ENCODE assay signal across 12 cellular contexts in genomic region chr16:4976079-4976478, GRCh38. TPM values are rescaled to one million over a fixed set of nuclear protein-coding genes. Genes with fewer than 3 reads are reported as not detected.
DNase-seq lines count a peak whose midpoint lies in the region; ATAC-seq and TF ChIP-seq lines count a peak whose summit lies in the region.
"Had no signal": no experiment of that assay in that cellular context is flagged by ENCODE, and none has a peak within 500 bp of the region (broad histone marks: within the 10 kb centered on the region; RNA-seq: fewer than 3 reads in every experiment).

No MANE protein-coding gene starts in this region.

- H3K27me3 Mint-ChIP-seq in dendritic cell treated with granulocyte-macrophage colony-stimulating factor and Interleukin-4, amounts not matched to agents 40 ng/mL and 50 ng/mL, for 4 days = peaks cover 33% of the 10 kb centered on the region

- intact Hi-C loops in dendritic cell treated with granulocyte-macrophage colony-stimulating factor and Interleukin-4, amounts not matched to agents 40 ng/mL and 50 ng/mL, for 4 days (cut with micrococcal nuclease) = loop anchor here (2.0 kb wide), 1 partner anchor 17 kb away; the partner anchor contains the start of gene SEC14L5

- no peak overlapping the region for H3K4me3 Mint-ChIP-seq in dendritic cell treated with granulocyte-macrophage colony-stimulating factor and Interleukin-4, amounts not matched to agents 40 ng/mL and 50 ng/mL, for 4 days
- H3K4me3 Mint-ChIP-seq: activated T-helper 1 cell treated with anti-CD3 and anti-CD28 coated beads, Interleukin-12 subunit alpha, Interleukin-12 subunit beta, Interleukin-2, Interleukin-4 antibody, amounts not matched to agents 30 ng/mL and 10 ng/mL and 1 ng/mL, durations not matched to agents 14 hours and 24 hours and 36 hours had no signal

- H3K4me1 Mint-ChIP-seq in dendritic cell treated with granulocyte-macrophage colony-stimulating factor and Interleukin-4, amounts not matched to agents 40 ng/mL and 50 ng/mL, for 4 days (ENCODE audit: low read depth) = peaks cover 28% of the 10 kb centered on the region

- peak overlapping the region; percentile 42 for H3K27ac Mint-ChIP-seq in dendritic cell treated with granulocyte-macrophage colony-stimulating factor and Interleukin-4, amounts not matched to agents 40 ng/mL and 50 ng/mL, for 4 days
- H3K27ac Mint-ChIP-seq: activated T-helper 1 cell treated with anti-CD3 and anti-CD28 coated beads, Interleukin-12 subunit alpha, Interleukin-12 subunit beta, Interleukin-2, Interleukin-4 antibody, amounts not matched to agents 30 ng/mL and 10 ng/mL and 1 ng/mL, durations not matched to agents 14 hours and 24 hours and 36 hours had no signal

- H3K9me3 Mint-ChIP-seq in dendritic cell treated with granulocyte-macrophage colony-stimulating factor and Interleukin-4, amounts not matched to agents 40 ng/mL and 50 ng/mL, for 4 days = no peaks in the 10 kb centered on the region

- H3K36me3 Mint-ChIP-seq in dendritic cell treated with granulocyte-macrophage colony-stimulating factor and Interleukin-4, amounts not matched to agents 40 ng/mL and 50 ng/mL, for 4 days (ENCODE audit: low read depth) = no peaks in the 10 kb centered on the region

- no peak for TF ChIP-seq POLR2A in GM18505 (IDR thresholded peaks at IDR 0.05; ENCODE audit: borderline replicate concordance, extremely low read depth, insufficient read depth, insufficient read length)

- no peak for DNase-seq in dermis blood vessel endothelial cell
- no peak for DNase-seq in COR-L47 (lab: John Stamatoyannopoulos, UW)
- no peak for DNase-seq in cerebellum (ENCODE audit: low spot score)
- DNase-seq in middle frontal gyrus (ENCODE audit: extremely low spot score, low spot score) = no peak
- DNase-seq: esophagus squamous epithelium, PC-3 had no signal

- ATAC-seq in GM18505 (IDR thresholded peaks at IDR 0.05; ENCODE audit: unreplicated experiment) (peak; percentile 94), GM21619 (IDR thresholded peaks at IDR 0.05; ENCODE audit: unreplicated experiment) (peak; percentile 94), HG03469 (IDR thresholded peaks at IDR 0.05; ENCODE audit: unreplicated experiment) (peak; percentile 99)
- ATAC-seq: PC-3 had no signal

RNA-seq across cellular contexts. Expression of gene SEC14L5, which starts 17.9 kb away (rescaled TPM):
- total RNA-seq in dermis blood vessel endothelial cell (0.14 TPM in 1 of 2 replicates, not detected in the other), cerebellum (0.82 TPM)
- total RNA-seq: activated T-helper 1 cell treated with anti-CD3 and anti-CD28 coated beads, Interleukin-12 subunit alpha, Interleukin-12 subunit beta, Interleukin-2, Interleukin-4 antibody, amounts not matched to agents 30 ng/mL and 10 ng/mL and 1 ng/mL, durations not matched to agents 14 hours and 24 hours and 36 hours; HT1080; PC-3 had no signal

RNA-seq across cellular contexts. Expression of gene PPL, which starts 39.1 kb away (rescaled TPM):
- total RNA-seq in dermis blood vessel endothelial cell (3.6 and 7.0 TPM in 2 replicates), cerebellum (3.3 TPM)
- total RNA-seq: activated T-helper 1 cell treated with anti-CD3 and anti-CD28 coated beads, Interleukin-12 subunit alpha, Interleukin-12 subunit beta, Interleukin-2, Interleukin-4 antibody, amounts not matched to agents 30 ng/mL and 10 ng/mL and 1 ng/mL, durations not matched to agents 14 hours and 24 hours and 36 hours had no signal

RNA-seq across cellular contexts. Expression of gene NAGPA, which starts 57.7 kb away (rescaled TPM):
- total RNA-seq in dermis blood vessel endothelial cell = 34.8 and 35.9 TPM in 2 replicates
- 5.4 TPM for total RNA-seq in cerebellum
